ENCODE assay signal across 20 cellular contexts in the genomic region with DNA sequence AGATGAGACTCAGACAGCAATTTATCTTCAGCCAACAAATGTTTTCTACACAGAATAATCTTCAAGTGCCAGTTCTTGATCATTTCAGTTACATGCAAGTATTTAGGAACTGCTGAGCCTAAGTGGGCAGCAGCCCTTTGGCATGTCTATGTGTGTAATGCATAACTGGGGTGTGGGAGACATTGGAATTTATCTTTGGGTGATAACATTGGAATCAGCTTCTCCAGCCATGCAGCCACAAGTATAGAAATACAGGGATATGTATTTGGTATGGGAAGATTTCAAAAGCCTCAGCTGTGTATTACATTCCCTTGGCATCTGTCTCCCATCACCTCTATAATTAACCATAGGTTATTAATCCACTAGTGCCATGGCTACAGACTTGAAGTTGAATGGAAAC.
"Had no signal": no experiment of that assay in that cellular context is flagged by ENCODE, and none has a peak within 500 bp of the region (broad histone marks: within the 10 kb centered on the region; RNA-seq: fewer than 3 reads in every experiment).

No MANE protein-coding gene starts in this region.

- H3K9me3 ChIP-seq: SK-N-SH had no signal

- H3K4me3 ChIP-seq: K562 had no signal

- H3K27ac ChIP-seq: HL-60, KMS-11, RWPE1 had no signal

- DNase-seq: Kasumi-1; MM.1S; NCI-H1092 treated with DMSO at 0.1 percent for 48 hours; NCI-H1436 treated with DMSO at 0.1 percent for 48 hours; NCI-H1694; NCI-H187 treated with DMSO at 0.1 percent for 48 hours; NCI-H2029 treated with DMSO at 0.1 percent for 48 hours; NCI-H345; NCI-H446 treated with DMSO at 0.1 percent for 48 hours; NCI-H510A treated with DMSO at 0.1 percent for 48 hours; NCI-H82; NK-92 treated with Interleukin-12 subunit alpha and Interleukin-12 subunit beta, amount 100 ng/mL, for 24 hours; SHP77; SK-N-SH; SW 1271; T-cell had no signal
